In the genomic region with DNA sequence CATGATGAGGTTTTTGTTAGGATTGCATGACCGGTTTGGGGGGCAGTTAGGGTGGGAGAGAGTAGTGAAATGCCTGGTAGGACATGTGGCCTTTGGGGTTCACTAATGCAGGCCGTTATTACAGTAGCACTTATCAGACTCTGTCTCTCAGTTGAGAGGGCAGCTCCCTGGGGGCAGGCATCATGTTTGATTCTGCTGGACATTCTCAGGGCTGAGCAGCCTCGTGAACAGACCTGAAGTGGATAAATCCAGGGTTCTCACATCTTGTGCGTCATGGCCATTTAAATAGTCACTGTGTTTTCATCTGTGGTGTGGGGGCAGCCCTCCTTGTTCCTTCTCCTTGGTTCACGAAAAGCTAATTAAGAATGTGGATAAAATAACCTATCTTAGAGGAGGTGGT, we compare ENCODE assay signal across 8 cellular contexts. TPM values are rescaled to one million over a fixed set of nuclear protein-coding genes. Genes with fewer than 3 reads are reported as not detected.
"Had no signal": no experiment of that assay in that cellular context is flagged by ENCODE, and none has a peak within 500 bp of the region (broad histone marks: within the 10 kb centered on the region; RNA-seq: fewer than 3 reads in every experiment).

No MANE protein-coding gene starts in this region.

- H3K4me3 Mint-ChIP-seq: H9, HFFc6 had no signal

- ATAC-seq: HCT116 had no signal

- H3K9me3 Mint-ChIP-seq: H9, HFFc6 had no signal

- H3K4me3 ChIP-seq: GM23248, HAP-1 had no signal

- H3K9me3 ChIP-seq: HAP-1 had no signal

- H3K4me1 ChIP-seq: HAP-1 had no signal

- DNase-seq: GM23248, GOT3, H7, H9, HCEC 1CT, HFFc6 had no signal

- H2AFZ ChIP-seq: GM23248 had no signal

- H3K36me3 ChIP-seq: HAP-1 had no signal

- H3K27ac ChIP-seq: GM23248 had no signal

- H3K27ac Mint-ChIP-seq: HFFc6 had no signal

RNA-seq across cellular contexts. Expression of gene KCNN2, which starts 18.9 kb away (rescaled TPM):
- total RNA-seq: GM23248 had no signal
- polyA plus RNA-seq: GM23248 had no signal
